17 cellular contexts compared by ENCODE assay signal in the genomic region with DNA sequence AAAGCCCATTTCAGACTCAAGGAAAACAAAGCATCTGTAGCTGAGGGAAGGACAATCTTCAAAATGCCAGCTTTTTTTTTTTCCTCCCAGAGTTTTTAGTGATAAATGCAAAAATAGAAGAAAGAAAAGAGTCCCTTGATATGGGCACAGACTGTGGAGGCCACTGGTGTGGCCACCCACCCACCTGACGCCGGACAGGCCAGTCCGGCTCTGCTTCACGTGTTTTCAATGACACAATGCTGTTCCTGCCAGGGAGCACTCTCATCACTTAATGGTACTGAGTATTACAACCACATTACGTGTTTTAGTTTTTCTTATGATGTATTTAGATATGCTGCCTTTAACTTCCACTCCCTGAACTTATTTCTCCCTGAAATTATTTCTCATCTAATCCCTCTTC.
"Had no signal": no experiment of that assay in that cellular context is flagged by ENCODE, and none has a peak within 500 bp of the region (broad histone marks: within the 10 kb centered on the region; RNA-seq: fewer than 3 reads in every experiment).

No MANE protein-coding gene starts in this region.

- DNase-seq: activated CD4-positive, alpha-beta T cell treated with anti-CD3 and anti-CD28 coated beads, Interleukin-2, amount 50 U/mL, for 48 hours; anterior cingulate cortex; esophagus squamous epithelium; foreskin fibroblast; head of caudate nucleus; left ventricle myocardium inferior; ovary; sigmoid colon; stimulated activated CD4-positive, alpha-beta T cell treated with anti-CD3 and anti-CD28 coated beads, Interleukin-2, amount 100 ng/mL, for 24 hours; stimulated activated naive CD4-positive, alpha-beta T cell treated with Interleukin-2 at 50 U/mL for 16 hours; testis had no signal

- H3K4me3 Mint-ChIP-seq: memory B cell; neural progenitor cell; T-helper 2 cell treated with Interferon-gamma antibody and Interleukin-4, amounts not matched to agents 5 μg/mL and 100 μg/mL, for 36 hours had no signal

- H3K9me3 Mint-ChIP-seq: activated naive CD4-positive, alpha-beta T cell treated with anti-CD3 and anti-CD28 coated beads, Interleukin-2, amount 50 U/mL, for 72 hours; memory B cell; neural progenitor cell; T-helper 2 cell treated with Interferon-gamma antibody and Interleukin-4, amounts not matched to agents 5 μg/mL and 100 μg/mL, for 36 hours had no signal

- FAIRE-seq: islet of Langerhans had no signal

- H3K27ac Mint-ChIP-seq: memory B cell; neural progenitor cell; T-helper 2 cell treated with Interferon-gamma antibody and Interleukin-4, amounts not matched to agents 5 μg/mL and 100 μg/mL, for 36 hours had no signal

- ATAC-seq: activated CD4-positive, CD25-positive, alpha-beta regulatory T cell treated with anti-CD3 and anti-CD28 coated beads, Interleukin-2, amount 50 U/mL, for 24 hours; activated naive CD4-positive, alpha-beta T cell treated with anti-CD3 and anti-CD28 coated beads, Interleukin-2, amount 50 U/mL, for 72 hours had no signal

- H3K27me3 Mint-ChIP-seq: memory B cell had no signal

- H3K36me3 Mint-ChIP-seq: memory B cell, neural progenitor cell had no signal
